Comparison of ENCODE assay signal across 1 cellular context in the genomic region with DNA sequence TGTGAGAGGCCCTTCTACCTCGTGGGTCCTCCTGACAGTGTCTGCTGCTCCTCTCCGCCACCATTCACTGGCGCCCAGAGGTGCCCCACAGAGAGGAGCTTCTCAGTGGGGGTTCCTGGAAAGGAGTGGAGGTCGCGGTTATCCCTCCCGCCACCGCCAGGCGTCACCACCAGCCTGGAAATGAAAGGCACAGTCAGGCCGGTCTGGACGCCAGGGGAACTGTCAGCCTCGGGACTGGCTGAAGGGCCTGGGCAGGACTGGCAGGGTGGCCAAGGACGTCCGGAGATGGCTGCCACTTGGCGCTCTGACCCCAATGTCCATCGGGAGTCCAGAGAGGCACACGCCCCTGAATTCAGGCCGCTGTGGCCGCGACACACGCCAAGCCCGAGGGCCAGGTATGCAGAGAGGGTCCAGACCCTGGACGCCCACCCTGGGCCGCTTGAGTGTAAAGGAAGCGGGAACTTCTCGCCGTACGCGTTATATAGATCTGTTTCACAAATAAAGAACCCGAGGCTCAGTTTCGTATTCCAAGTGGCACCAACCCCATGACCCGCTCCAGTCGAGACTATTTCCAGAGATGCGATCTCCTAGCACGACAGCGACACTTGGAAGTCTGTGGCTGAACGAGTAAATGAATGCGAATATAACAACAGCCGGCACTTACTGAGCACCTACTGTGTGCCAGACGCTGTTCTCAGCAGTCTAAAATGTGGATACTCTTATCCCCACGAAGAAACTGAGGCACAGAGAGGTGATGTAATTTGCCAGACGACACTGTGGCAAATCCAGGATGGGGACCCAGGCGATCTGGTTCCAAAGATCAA.
A peak's percentile ranks its signal among the peaks of the same experiment; 100 is the strongest.
TF ChIP-seq lines count a peak whose summit lies in the region.

No MANE protein-coding gene starts in this region.

TF ChIP-seq in IMR-90, 13 proteins besides CTCF, POLR2A, EP300 and RAD21:
- TF ChIP-seq BHLHE40 (IDR thresholded peaks at IDR 0.05; ENCODE audit: low read depth, low read length) (no peak), SMC3 (IDR thresholded peaks at IDR 0.05; ENCODE audit: low read depth, low read length) (peak; percentile 97), MAZ (IDR thresholded peaks at IDR 0.05; ENCODE audit: borderline replicate concordance, low read depth, low read length) (peak; percentile 54; the same call in 1 of the 2 replicates)
TF ChIP-seq in IMR-90: peak in this region for 2.
